In the genomic region with DNA sequence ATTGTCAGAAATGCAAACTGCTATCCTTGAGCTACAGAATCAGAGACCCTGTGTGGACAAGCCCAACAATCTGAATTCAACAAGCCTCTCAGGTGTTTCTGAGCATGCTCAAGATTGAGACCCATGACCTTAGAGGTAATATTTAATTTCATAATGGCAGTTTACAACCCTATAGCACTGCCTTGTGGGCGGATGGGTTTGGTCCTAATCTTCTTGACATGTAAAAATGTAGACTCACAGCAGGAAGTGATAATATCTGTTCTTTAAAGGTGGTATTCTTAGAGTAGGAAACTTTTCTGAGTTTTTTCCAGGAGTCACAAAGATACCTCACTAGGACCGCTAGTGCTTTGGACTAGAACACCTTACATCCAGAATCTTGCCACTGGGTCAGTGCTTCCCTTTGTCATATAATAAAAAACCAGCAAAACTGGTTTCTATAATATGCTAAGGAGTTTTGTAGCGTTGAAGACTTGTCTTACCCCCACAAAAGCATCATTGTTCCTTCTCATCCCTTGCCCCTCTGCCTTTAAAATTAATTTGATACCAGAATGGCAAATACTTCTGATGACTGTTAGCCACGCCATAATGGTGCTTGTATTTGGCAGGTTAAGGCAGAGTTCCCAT, we compare ENCODE assay signal across 1 cellular context.
TF ChIP-seq lines count a peak whose summit lies in the region.

No MANE protein-coding gene starts in this region.

TF ChIP-seq in K562, 482 proteins besides CTCF, POLR2A, EP300 and RAD21 (continued from another document):
- TF ChIP-seq, protein P1, sequence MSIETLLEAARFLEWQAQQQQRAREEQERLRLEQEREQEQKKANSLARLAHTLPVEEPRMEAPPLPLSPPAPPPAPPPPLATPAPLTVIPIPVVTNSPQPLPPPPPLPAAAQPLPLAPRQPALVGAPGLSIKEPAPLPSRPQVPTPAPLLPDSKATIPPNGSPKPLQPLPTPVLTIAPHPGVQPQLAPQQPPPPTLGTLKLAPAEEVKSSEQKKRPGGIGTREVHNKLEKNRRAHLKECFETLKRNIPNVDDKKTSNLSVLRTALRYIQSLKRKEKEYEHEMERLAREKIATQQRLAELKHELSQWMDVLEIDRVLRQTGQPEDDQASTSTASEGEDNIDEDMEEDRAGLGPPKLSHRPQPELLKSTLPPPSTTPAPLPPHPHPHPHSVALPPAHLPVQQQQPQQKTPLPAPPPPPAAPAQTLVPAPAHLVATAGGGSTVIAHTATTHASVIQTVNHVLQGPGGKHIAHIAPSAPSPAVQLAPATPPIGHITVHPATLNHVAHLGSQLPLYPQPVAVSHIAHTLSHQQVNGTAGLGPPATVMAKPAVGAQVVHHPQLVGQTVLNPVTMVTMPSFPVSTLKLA (conservative IDR thresholded peaks at IDR 0.05): peak in 1 of 2 experiments; percentile 27; a peak in 2 of 4 replicates
- TF ChIP-seq CBX2 (IDR thresholded peaks at IDR 0.05; ENCODE audit: insufficient read depth, low read length, poor library complexity, severe bottlenecking): no peak
- TF ChIP-seq NRF1 (conservative IDR thresholded peaks at IDR 0.05 in 1 of 2, IDR thresholded peaks at IDR 0.05 in 1 of 2): peak; percentile 87 to 89
- TF ChIP-seq C11orf30 (IDR thresholded peaks at IDR 0.05; ENCODE audit: low read depth): 0 out of 2 replicates have a peak, but pooled peaks have one; percentile 29
- TF ChIP-seq DPF2 (IDR thresholded peaks at IDR 0.05): peak; percentile 68
- TF ChIP-seq NCOA6 (IDR thresholded peaks at IDR 0.05): 0 out of 2 replicates have a peak, but pooled peaks have one; percentile 8
- TF ChIP-seq, protein P2, sequence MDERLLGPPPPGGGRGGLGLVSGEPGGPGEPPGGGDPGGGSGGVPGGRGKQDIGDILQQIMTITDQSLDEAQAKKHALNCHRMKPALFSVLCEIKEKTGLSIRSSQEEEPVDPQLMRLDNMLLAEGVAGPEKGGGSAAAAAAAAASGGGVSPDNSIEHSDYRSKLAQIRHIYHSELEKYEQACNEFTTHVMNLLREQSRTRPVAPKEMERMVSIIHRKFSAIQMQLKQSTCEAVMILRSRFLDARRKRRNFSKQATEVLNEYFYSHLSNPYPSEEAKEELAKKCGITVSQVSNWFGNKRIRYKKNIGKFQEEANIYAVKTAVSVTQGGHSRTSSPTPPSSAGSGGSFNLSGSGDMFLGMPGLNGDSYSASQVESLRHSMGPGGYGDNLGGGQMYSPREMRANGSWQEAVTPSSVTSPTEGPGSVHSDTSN (CRISPR knock-in tag; IDR thresholded peaks at IDR 0.05; ENCODE audit: low read depth): no peak
- TF ChIP-seq, protein P2 (tag; conservative IDR thresholded peaks at IDR 0.05; ENCODE audit: low read depth): peak; percentile 72
- no peak for TF ChIP-seq NR2C2 (CRISPR knock-in tag; IDR thresholded peaks at IDR 0.05)
- peak; percentile 83 for TF ChIP-seq NR2C2 (tag; IDR thresholded peaks at IDR 0.05)
- TF ChIP-seq ETV5 (CRISPR knock-in tag; IDR thresholded peaks at IDR 0.05; ENCODE audit: low read depth): peak; percentile 57; the same call in 1 of the 2 replicates
- no peak for TF ChIP-seq FOXJ3 (CRISPR knock-in tag; IDR thresholded peaks at IDR 0.05)
- TF ChIP-seq CBFA2T2 (conservative IDR thresholded peaks at IDR 0.05): 0 out of 2 replicates have a peak, but pooled peaks have one; percentile 10
- peak; percentile 51 for TF ChIP-seq BRD9 (IDR thresholded peaks at IDR 0.05; ENCODE audit: low read depth, partially characterized antibody)
- TF ChIP-seq, protein P3, sequence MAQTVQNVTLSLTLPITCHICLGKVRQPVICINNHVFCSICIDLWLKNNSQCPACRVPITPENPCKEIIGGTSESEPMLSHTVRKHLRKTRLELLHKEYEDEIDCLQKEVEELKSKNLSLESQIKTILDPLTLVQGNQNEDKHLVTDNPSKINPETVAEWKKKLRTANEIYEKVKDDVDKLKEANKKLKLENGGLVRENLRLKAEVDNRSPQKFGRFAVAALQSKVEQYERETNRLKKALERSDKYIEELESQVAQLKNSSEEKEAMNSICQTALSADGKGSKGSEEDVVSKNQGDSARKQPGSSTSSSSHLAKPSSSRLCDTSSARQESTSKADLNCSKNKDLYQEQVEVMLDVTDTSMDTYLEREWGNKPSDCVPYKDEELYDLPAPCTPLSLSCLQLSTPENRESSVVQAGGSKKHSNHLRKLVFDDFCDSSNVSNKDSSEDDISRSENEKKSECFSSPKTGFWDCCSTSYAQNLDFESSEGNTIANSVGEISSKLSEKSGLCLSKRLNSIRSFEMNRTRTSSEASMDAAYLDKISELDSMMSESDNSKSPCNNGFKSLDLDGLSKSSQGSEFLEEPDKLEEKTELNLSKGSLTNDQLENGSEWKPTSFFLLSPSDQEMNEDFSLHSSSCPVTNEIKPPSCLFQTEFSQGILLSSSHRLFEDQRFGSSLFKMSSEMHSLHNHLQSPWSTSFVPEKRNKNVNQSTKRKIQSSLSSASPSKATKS (CRISPR knock-in tag; IDR thresholded peaks at IDR 0.05): no peak
- peak; percentile 52; the same call in 1 of the 2 replicates for TF ChIP-seq TEAD4 (IDR thresholded peaks at IDR 0.05; ENCODE audit: low read length)
- TF ChIP-seq TEAD4 (CRISPR knock-in tag; IDR thresholded peaks at IDR 0.05; ENCODE audit: borderline replicate concordance): no peak
- peak; percentile 71 for TF ChIP-seq EGR1 (conservative IDR thresholded peaks at IDR 0.05)
- TF ChIP-seq, protein P4, sequence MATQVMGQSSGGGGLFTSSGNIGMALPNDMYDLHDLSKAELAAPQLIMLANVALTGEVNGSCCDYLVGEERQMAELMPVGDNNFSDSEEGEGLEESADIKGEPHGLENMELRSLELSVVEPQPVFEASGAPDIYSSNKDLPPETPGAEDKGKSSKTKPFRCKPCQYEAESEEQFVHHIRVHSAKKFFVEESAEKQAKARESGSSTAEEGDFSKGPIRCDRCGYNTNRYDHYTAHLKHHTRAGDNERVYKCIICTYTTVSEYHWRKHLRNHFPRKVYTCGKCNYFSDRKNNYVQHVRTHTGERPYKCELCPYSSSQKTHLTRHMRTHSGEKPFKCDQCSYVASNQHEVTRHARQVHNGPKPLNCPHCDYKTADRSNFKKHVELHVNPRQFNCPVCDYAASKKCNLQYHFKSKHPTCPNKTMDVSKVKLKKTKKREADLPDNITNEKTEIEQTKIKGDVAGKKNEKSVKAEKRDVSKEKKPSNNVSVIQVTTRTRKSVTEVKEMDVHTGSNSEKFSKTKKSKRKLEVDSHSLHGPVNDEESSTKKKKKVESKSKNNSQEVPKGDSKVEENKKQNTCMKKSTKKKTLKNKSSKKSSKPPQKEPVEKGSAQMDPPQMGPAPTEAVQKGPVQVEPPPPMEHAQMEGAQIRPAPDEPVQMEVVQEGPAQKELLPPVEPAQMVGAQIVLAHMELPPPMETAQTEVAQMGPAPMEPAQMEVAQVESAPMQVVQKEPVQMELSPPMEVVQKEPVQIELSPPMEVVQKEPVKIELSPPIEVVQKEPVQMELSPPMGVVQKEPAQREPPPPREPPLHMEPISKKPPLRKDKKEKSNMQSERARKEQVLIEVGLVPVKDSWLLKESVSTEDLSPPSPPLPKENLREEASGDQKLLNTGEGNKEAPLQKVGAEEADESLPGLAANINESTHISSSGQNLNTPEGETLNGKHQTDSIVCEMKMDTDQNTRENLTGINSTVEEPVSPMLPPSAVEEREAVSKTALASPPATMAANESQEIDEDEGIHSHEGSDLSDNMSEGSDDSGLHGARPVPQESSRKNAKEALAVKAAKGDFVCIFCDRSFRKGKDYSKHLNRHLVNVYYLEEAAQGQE (CRISPR knock-in tag; IDR thresholded peaks at IDR 0.05; ENCODE audit: low read depth): no peak
- 0 out of 2 replicates have a peak, but pooled peaks have one; percentile 55 for TF ChIP-seq GATAD2B (IDR thresholded peaks at IDR 0.05; ENCODE audit: borderline replicate concordance)
- peak; percentile 52 for TF ChIP-seq ETV1 (tag; conservative IDR thresholded peaks at IDR 0.05; ENCODE audit: low read depth)
- TF ChIP-seq, protein P5, sequence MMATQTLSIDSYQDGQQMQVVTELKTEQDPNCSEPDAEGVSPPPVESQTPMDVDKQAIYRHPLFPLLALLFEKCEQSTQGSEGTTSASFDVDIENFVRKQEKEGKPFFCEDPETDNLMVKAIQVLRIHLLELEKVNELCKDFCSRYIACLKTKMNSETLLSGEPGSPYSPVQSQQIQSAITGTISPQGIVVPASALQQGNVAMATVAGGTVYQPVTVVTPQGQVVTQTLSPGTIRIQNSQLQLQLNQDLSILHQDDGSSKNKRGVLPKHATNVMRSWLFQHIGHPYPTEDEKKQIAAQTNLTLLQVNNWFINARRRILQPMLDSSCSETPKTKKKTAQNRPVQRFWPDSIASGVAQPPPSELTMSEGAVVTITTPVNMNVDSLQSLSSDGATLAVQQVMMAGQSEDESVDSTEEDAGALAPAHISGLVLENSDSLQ (IDR thresholded peaks at IDR 0.05): 0 out of 2 replicates have a peak, but pooled peaks have one; percentile 36
- peak; percentile 88 to 92 for TF ChIP-seq KDM1A (IDR thresholded peaks at IDR 0.05)
